In genomic region chr5:137233304-137233703, GRCh38 we compare ENCODE assay signal across 7 cellular contexts.
DNase-seq lines count a peak whose midpoint lies in the region; ATAC-seq, FAIRE-seq and TF ChIP-seq lines count a peak whose summit lies in the region.
"Not testable (repeated sequence)": the region's sequence is repeated elsewhere in the genome, so short reads cannot be mapped to it uniquely, and the experiment has no call there.

No MANE protein-coding gene starts in this region.

- H3F3A ChIP-seq in PC-3 (ENCODE audit: low read length, unreplicated experiment): not testable (repeated sequence)

- not testable (repeated sequence) for H3K9ac ChIP-seq in PC-3 (ENCODE audit: low read length); mammary epithelial cell (ENCODE audit: insufficient read depth, low read length); endothelial cell of umbilical vein (replicated peaks; ENCODE audit: extremely low read depth, insufficient read depth, low read length); keratinocyte (ENCODE audit: control insufficient read depth, extremely low read depth, insufficient read depth, low read length)

- POLR2A ChIA-PET in PC-3 (lab: Charles Lee; ENCODE audit: unreplicated experiment); endothelial cell of umbilical vein (lab: Charles Lee): not testable (repeated sequence)

- TF ChIP-seq CTCF in PC-3 (conservative IDR thresholded peaks at IDR 0.05; ENCODE audit: low read depth, low read length); RWPE2 (IDR thresholded peaks at IDR 0.05; ENCODE audit: poor library complexity, severe bottlenecking); mammary epithelial cell (conservative IDR thresholded peaks at IDR 0.05 in 1 of 2, IDR thresholded peaks at IDR 0.05 in 1 of 2; ENCODE audit: extremely low read depth in 1 of 2, insufficient read depth in 1 of 2, low read depth in 1 of 2, low read length in 2 of 2); endothelial cell of umbilical vein (IDR thresholded peaks at IDR 0.05; ENCODE audit: extremely low read depth in 1 of 2, insufficient read depth in 1 of 2, low read depth in 1 of 2, low read length in 2 of 2); keratinocyte (optimal IDR thresholded peaks at IDR 0.05 in 1 of 3, IDR thresholded peaks at IDR 0.05 in 1 of 3, conservative IDR thresholded peaks at IDR 0.05 in 1 of 3; ENCODE audit: extremely low read depth in 1 of 3, insufficient read depth in 2 of 3, low read length in 3 of 3); pancreas (IDR thresholded peaks at IDR 0.05): not testable (repeated sequence)

- H3K4me2 ChIP-seq in PC-3 (ENCODE audit: low read length); mammary epithelial cell (ENCODE audit: insufficient read depth, low read depth, low read length); endothelial cell of umbilical vein (ENCODE audit: insufficient read depth, low read length); keratinocyte (ENCODE audit: control insufficient read depth, extremely low read depth, insufficient read depth, low read depth, low read length): not testable (repeated sequence)

- in situ Hi-C loops in mammary epithelial cell (cut with MboI; ENCODE audit: low sequenced_read_pairs in 2 of 2): not testable (repeated sequence)

- not testable (repeated sequence) for H3K9me3 ChIP-seq in PC-3 (ENCODE audit: low read length); RWPE2 (ENCODE audit: severe bottlenecking); mammary epithelial cell (replicated peaks; ENCODE audit: insufficient read depth, low read length); endothelial cell of umbilical vein (replicated peaks; ENCODE audit: control insufficient read depth, insufficient read depth, low read length); keratinocyte (ENCODE audit: control insufficient read depth, low read depth, low read length); pancreas

- intact Hi-C loops in PC-3 (cut with micrococcal nuclease); mammary epithelial cell (cut with micrococcal nuclease); endothelial cell of umbilical vein (cut with micrococcal nuclease); pancreas (cut with DNase I): not testable (repeated sequence)

- H2AFZ ChIP-seq in PC-3 (ENCODE audit: low read length); mammary epithelial cell (ENCODE audit: low read depth, low read length); endothelial cell of umbilical vein (ENCODE audit: low read depth, low read length); keratinocyte (ENCODE audit: control insufficient read depth, low read length): not testable (repeated sequence)

- H3K4me1 ChIP-seq in PC-3 (ENCODE audit: insufficient read depth, low read length): peaks cover 52% of the 10 kb centered on the region
- H3K4me1 ChIP-seq in RWPE2 (ENCODE audit: insufficient read depth, poor library complexity, severe bottlenecking): peaks cover 22% of the 10 kb centered on the region
- peaks cover 39% of the 10 kb centered on the region for H3K4me1 ChIP-seq in mammary epithelial cell (ENCODE audit: insufficient read depth, low read length)
- not testable (repeated sequence) for H3K4me1 ChIP-seq in endothelial cell of umbilical vein (ENCODE audit: control insufficient read depth, extremely low read depth, insufficient read depth, low read length); pancreas
- H3K4me1 ChIP-seq in keratinocyte (ENCODE audit: control insufficient read depth, extremely low read depth, insufficient read depth, low read length): peaks cover 41% of the 10 kb centered on the region

- H4K20me1 ChIP-seq in PC-3 (ENCODE audit: low read length); mammary epithelial cell (ENCODE audit: insufficient read depth, low read length); endothelial cell of umbilical vein (replicated peaks; ENCODE audit: control insufficient read depth, extremely low read depth, insufficient read depth, low read length); keratinocyte (ENCODE audit: control insufficient read depth, extremely low read depth, insufficient read depth, low read length): not testable (repeated sequence)

- not testable (repeated sequence) for H3K9me2 ChIP-seq in PC-3 (replicated peaks; ENCODE audit: low read length)

- not testable (repeated sequence) for DNase-seq in PC-3; RWPE2 (ENCODE audit: low spot score); mammary epithelial cell; endothelial cell of umbilical vein (ENCODE audit: low read depth, low spot score); epithelial cell of prostate (ENCODE audit: low read depth, low spot score); keratinocyte (ENCODE audit: low read depth, low spot score)
- DNase-seq in pancreas: peak in 5 of 6 donors; percentile 46 to 60 (median 50)

- FAIRE-seq in endothelial cell of umbilical vein (lab: Jason Lieb, UNC): peak; percentile 55
- FAIRE-seq in keratinocyte (lab: Jason Lieb, UNC); pancreas (lab: Jason Lieb, UNC): not testable (repeated sequence)

- not testable (repeated sequence) for H3K36me3 ChIP-seq in PC-3 (ENCODE audit: low read depth, low read length); RWPE2 (ENCODE audit: low read depth); mammary epithelial cell (ENCODE audit: insufficient read depth, low read length); endothelial cell of umbilical vein (ENCODE audit: control insufficient read depth in 2 of 2, extremely low read depth in 1 of 2, insufficient read depth in 2 of 2, low read length in 2 of 2); keratinocyte (ENCODE audit: control insufficient read depth in 2 of 2, extremely low read depth in 1 of 2, insufficient read depth in 2 of 2, low read length in 2 of 2); pancreas

- TF ChIP-seq POLR2A in endothelial cell of umbilical vein (IDR thresholded peaks at IDR 0.05; ENCODE audit: low read depth, low read length): not testable (repeated sequence)

- not testable (repeated sequence) for H3K27me3 ChIP-seq in PC-3 (ENCODE audit: low read length); RWPE2 (ENCODE audit: insufficient read depth, poor library complexity, severe bottlenecking); mammary epithelial cell (ENCODE audit: insufficient read depth, low read length); endothelial cell of umbilical vein (ENCODE audit: control insufficient read depth in 2 of 2, insufficient read depth in 2 of 2, low read length in 2 of 2); keratinocyte (ENCODE audit: control insufficient read depth, extremely low read depth, insufficient read depth, low read length); pancreas

- H3K27ac ChIP-seq in PC-3 (ENCODE audit: low read length): 0 out of 2 replicates have a peak overlapping the region, but pooled peaks have one; percentile 93
- H3K27ac ChIP-seq in RWPE2 (ENCODE audit: poor library complexity, severe bottlenecking): peak overlapping the region; percentile 72
- H3K27ac ChIP-seq in mammary epithelial cell (ENCODE audit: insufficient read depth, low read depth, low read length): peak overlapping the region; percentile 89
- not testable (repeated sequence) for H3K27ac ChIP-seq in endothelial cell of umbilical vein (ENCODE audit: insufficient read depth, low read depth, low read length); pancreas
- H3K27ac ChIP-seq in epithelial cell of prostate: peak overlapping the region; percentile 78
- H3K27ac ChIP-seq in keratinocyte (ENCODE audit: control insufficient read depth, insufficient read depth, low read length): peak overlapping the region; percentile 89

- not testable (repeated sequence) for H3K9me1 ChIP-seq in endothelial cell of umbilical vein (replicated peaks; ENCODE audit: control insufficient read depth, extremely low read depth, insufficient read depth, low read length); keratinocyte (ENCODE audit: control insufficient read depth, extremely low read depth, insufficient read depth, low read length)

- CTCF ChIA-PET in PC-3 (lab: Charles Lee); mammary epithelial cell (lab: Charles Lee; ENCODE audit: low non-redundant PET); endothelial cell of umbilical vein (lab: Charles Lee): not testable (repeated sequence)

- H3K79me2 ChIP-seq in PC-3 (ENCODE audit: low read length); mammary epithelial cell (ENCODE audit: insufficient read depth, low read length); endothelial cell of umbilical vein (ENCODE audit: control insufficient read depth, insufficient read depth, low read length); keratinocyte (ENCODE audit: control insufficient read depth, insufficient read depth, low read length): not testable (repeated sequence)

- not testable (repeated sequence) for BruUV-seq in PC-3 (replicated peaks; lab: Mats Ljungman, UMichigan); mammary epithelial cell (replicated peaks; lab: Mats Ljungman, UMichigan); endothelial cell of umbilical vein (replicated peaks; lab: Mats Ljungman, UMichigan)

- not testable (repeated sequence) for ATAC-seq in PC-3; RWPE2 (ENCODE audit: low read depth)
- peak; percentile 83 to 99 (median 93) for ATAC-seq in pancreas

- 100% methylated on average over 1 of the region's 1 CpG for WGBS in mammary epithelial cell (ENCODE audit: low coverage, missing lambda C conversion rate)
- 33 to 36% methylated on average over 1 of the region's 1 CpG for WGBS in pancreas, 2 donors

- not testable (repeated sequence) for H3K4me3 ChIP-seq in PC-3 (ENCODE audit: low read length); RWPE2 (ENCODE audit: severe bottlenecking); mammary epithelial cell (replicated peaks in 1 of 3; ENCODE audit: insufficient read depth in 1 of 3, low read depth in 2 of 3, low read length in 3 of 3); endothelial cell of umbilical vein (replicated peaks in 1 of 3; ENCODE audit: insufficient read depth in 1 of 3, low read depth in 1 of 3, low read length in 3 of 3); keratinocyte (ENCODE audit: control insufficient read depth in 2 of 3, extremely low read depth in 1 of 3, insufficient read depth in 2 of 3, low read depth in 1 of 3, low read length in 3 of 3); pancreas

- dilution Hi-C loops in mammary epithelial cell (cut with HindIII; ENCODE audit: low sequenced_read_pairs); endothelial cell of umbilical vein (cut with MboI; ENCODE audit: extremely low pct_ligation_motif_present, low sequenced_read_pairs); keratinocyte (cut with MboI; ENCODE audit: extremely low pct_ligation_motif_present, low sequenced_read_pairs): not testable (repeated sequence)
